ENCODE assay signal across 8 cellular contexts in genomic region chr9:36928670-36929349, GRCh38.
DNase-seq lines count a peak whose midpoint lies in the region; ATAC-seq and TF ChIP-seq lines count a peak whose summit lies in the region.

No MANE protein-coding gene starts in this region.

- intact Hi-C loops in adrenal gland (cut with DNase I), result no loop called here

- DNase-seq in activated CD4-positive, alpha-beta T cell treated with anti-CD3 and anti-CD28 coated beads for 48 hours, result peak; percentile 45
- no peak for DNase-seq in activated CD4-positive, alpha-beta T cell treated with anti-CD3 and anti-CD28 coated beads, Interleukin-2, amount 10 ng/mL, durations not matched to agents 7 days and 5 days
- DNase-seq in activated CD8-positive, alpha-beta T cell treated with anti-CD3 and anti-CD28 coated beads, Interleukin-2, amount 10 ng/mL, durations not matched to agents 7 days and 5 days, result no peak
- DNase-seq in osteoblast (ENCODE audit: insufficient read length, low spot score, missing footprints), result peak; percentile 89
- no peak for DNase-seq in SHP77 (lab: John Stamatoyannopoulos, UW)
- no peak for DNase-seq in adrenal gland
- no peak for DNase-seq in H9

- H2BK20ac ChIP-seq in H9 (ENCODE audit: low read depth, low read length, poor library complexity, severe bottlenecking), result no peak overlapping the region

- no peak overlapping the region for H4K5ac ChIP-seq in H9 (ENCODE audit: insufficient read length, low read depth, low read length)

- ATAC-seq in HG02981 (IDR thresholded peaks at IDR 0.05; ENCODE audit: unreplicated experiment), result peak; percentile 70
- ATAC-seq in activated CD8-positive, alpha-beta T cell treated with anti-CD3 and anti-CD28 coated beads, Interleukin-2, amount 10 ng/mL, durations not matched to agents 7 days and 5 days, result peak; percentile 44

- no peak overlapping the region for H3K4ac ChIP-seq in H9 (ENCODE audit: low read depth, low read length)

- no peaks in the 10 kb centered on the region for H3K9me3 Mint-ChIP-seq in activated CD4-positive, alpha-beta T cell treated with anti-CD3 and anti-CD28 coated beads, Interleukin-2, amount 10 ng/mL, durations not matched to agents 7 days and 5 days
- no peaks in the 10 kb centered on the region for H3K9me3 Mint-ChIP-seq in activated CD8-positive, alpha-beta T cell treated with anti-CD3 and anti-CD28 coated beads, Interleukin-2, amount 10 ng/mL, durations not matched to agents 7 days and 5 days (ENCODE audit: insufficient read depth)
- peaks cover 3 to 8% of the 10 kb centered on the region in 2 experiments; a peak in 2 of 5 replicates for H3K9me3 Mint-ChIP-seq in H9

- H4K91ac ChIP-seq in H9 (ENCODE audit: insufficient read length, low read depth, low read length), result no peak overlapping the region

- H3K27me3 ChIP-seq in osteoblast (ENCODE audit: insufficient read depth, low read length) (peaks cover 26% of the 10 kb centered on the region), adrenal gland (peaks cover 4% of the 10 kb centered on the region), H9 (ENCODE audit: insufficient read depth, low read length) (no peaks in the 10 kb centered on the region)

- peaks cover 24% of the 10 kb centered on the region for H3K4me1 Mint-ChIP-seq in activated CD4-positive, alpha-beta T cell treated with anti-CD3 and anti-CD28 coated beads, Interleukin-2, amount 10 ng/mL, durations not matched to agents 7 days and 5 days
- H3K4me1 Mint-ChIP-seq in activated CD8-positive, alpha-beta T cell treated with anti-CD3 and anti-CD28 coated beads, Interleukin-2, amount 10 ng/mL, durations not matched to agents 7 days and 5 days (ENCODE audit: low read depth), result peaks cover 23% of the 10 kb centered on the region
- peaks cover 0 to 2% of the 10 kb centered on the region in 2 experiments; a peak in 1 of 4 replicates for H3K4me1 Mint-ChIP-seq in H9

- POLR2A ChIA-PET in activated CD4-positive, alpha-beta T cell treated with anti-CD3 and anti-CD28 coated beads, Interleukin-2, amount 10 ng/mL, durations not matched to agents 7 days and 5 days (lab: Charles Lee), result no interaction called here
- POLR2A ChIA-PET in activated CD8-positive, alpha-beta T cell treated with anti-CD3 and anti-CD28 coated beads, Interleukin-2, amount 10 ng/mL, durations not matched to agents 7 days and 5 days (lab: Charles Lee), result no interaction called here

- no peak overlapping the region for H3K9ac ChIP-seq in H9 (ENCODE audit: extremely low read depth, insufficient read length, low read length)

- peak overlapping the region; percentile 58 for H3K4me2 ChIP-seq in osteoblast (ENCODE audit: insufficient read depth, low read length)
- no peak overlapping the region for H3K4me2 ChIP-seq in H9 (ENCODE audit: insufficient read depth, insufficient read length, low read length)

- CTCF ChIA-PET in activated CD4-positive, alpha-beta T cell treated with anti-CD3 and anti-CD28 coated beads, Interleukin-2, amount 10 ng/mL, durations not matched to agents 7 days and 5 days (lab: Charles Lee), result no interaction called here
- CTCF ChIA-PET in activated CD8-positive, alpha-beta T cell treated with anti-CD3 and anti-CD28 coated beads, Interleukin-2, amount 10 ng/mL, durations not matched to agents 7 days and 5 days (lab: Charles Lee), result no interaction called here

- H2BK5ac ChIP-seq in H9 (ENCODE audit: insufficient read length, low read length), result no peak overlapping the region

- no peak overlapping the region for H4K8ac ChIP-seq in H9 (replicated peaks; ENCODE audit: insufficient read length, low read depth, low read length)

- no peak overlapping the region for H3K14ac ChIP-seq in H9 (ENCODE audit: insufficient read depth, low read length)

- H3K79me2 ChIP-seq in osteoblast (ENCODE audit: insufficient read depth, low read length) (no peaks in the 10 kb centered on the region), H9 (ENCODE audit: insufficient read depth, low read length) (no peaks in the 10 kb centered on the region)

- no peaks in the 10 kb centered on the region for H3K79me1 ChIP-seq in H9 (ENCODE audit: insufficient read depth, low read depth, low read length, poor library complexity, severe bottlenecking)

- H3K4me1 ChIP-seq in osteoblast (ENCODE audit: insufficient read depth, low read length) (peaks cover 20% of the 10 kb centered on the region), adrenal gland (replicated peaks in 1 of 2) (no peaks in the 10 kb centered on the region), H9 (ENCODE audit: insufficient read depth, low read length) (no peaks in the 10 kb centered on the region; the same call in 1 of the 2 replicates)

- H2AFZ ChIP-seq in osteoblast (ENCODE audit: low read length) (no peak overlapping the region), H9 (ENCODE audit: low read length) (no peak overlapping the region)

- no peaks in the 10 kb centered on the region for H3K36me3 Mint-ChIP-seq in activated CD4-positive, alpha-beta T cell treated with anti-CD3 and anti-CD28 coated beads, Interleukin-2, amount 10 ng/mL, durations not matched to agents 7 days and 5 days (ENCODE audit: low read depth)
- H3K36me3 Mint-ChIP-seq in activated CD8-positive, alpha-beta T cell treated with anti-CD3 and anti-CD28 coated beads, Interleukin-2, amount 10 ng/mL, durations not matched to agents 7 days and 5 days (ENCODE audit: low read depth), result no peaks in the 10 kb centered on the region
- H3K36me3 Mint-ChIP-seq in H9 (ENCODE audit: insufficient read depth in 1 of 3, low read depth in 3 of 3), result peaks cover 0 to 3% (median 0%) of the 10 kb centered on the region in 3 experiments; a peak in 1 of 7 replicates

- peaks cover 2% of the 10 kb centered on the region for H3K9me3 ChIP-seq in osteoblast (ENCODE audit: low read depth, low read length)
- H3K9me3 ChIP-seq in adrenal gland (replicated peaks in 1 of 3), result no peaks in the 10 kb centered on the region
- H3K9me3 ChIP-seq in H9 (ENCODE audit: control insufficient read depth, low read depth, low read length), result no peaks in the 10 kb centered on the region

- H3K27ac Mint-ChIP-seq in activated CD4-positive, alpha-beta T cell treated with anti-CD3 and anti-CD28 coated beads, Interleukin-2, amount 10 ng/mL, durations not matched to agents 7 days and 5 days, result no peak overlapping the region
- no peak overlapping the region for H3K27ac Mint-ChIP-seq in activated CD8-positive, alpha-beta T cell treated with anti-CD3 and anti-CD28 coated beads, Interleukin-2, amount 10 ng/mL, durations not matched to agents 7 days and 5 days
- no peak overlapping the region for H3K27ac Mint-ChIP-seq in H9

- H3K36me3 ChIP-seq in osteoblast (ENCODE audit: insufficient read depth, low read length) (no peaks in the 10 kb centered on the region), adrenal gland (replicated peaks in 1 of 2) (no peaks in the 10 kb centered on the region)

- H3K4me3 Mint-ChIP-seq in activated CD4-positive, alpha-beta T cell treated with anti-CD3 and anti-CD28 coated beads, Interleukin-2, amount 10 ng/mL, durations not matched to agents 7 days and 5 days, result no peak overlapping the region
- H3K4me3 Mint-ChIP-seq in activated CD8-positive, alpha-beta T cell treated with anti-CD3 and anti-CD28 coated beads, Interleukin-2, amount 10 ng/mL, durations not matched to agents 7 days and 5 days, result no peak overlapping the region
- H3K4me3 Mint-ChIP-seq in H9, result no peak overlapping the region

- TF ChIP-seq CTCF in osteoblast (IDR thresholded peaks at IDR 0.05; ENCODE audit: extremely low read depth, low read depth, low read length) (no peak), adrenal gland (IDR thresholded peaks at IDR 0.05) (no peak), H9 (conservative IDR thresholded peaks at IDR 0.05) (no peak)

- no peak overlapping the region for H2BK120ac ChIP-seq in H9 (ENCODE audit: low read depth, low read length, poor library complexity, severe bottlenecking)

- no peaks in the 10 kb centered on the region for H3K23me2 ChIP-seq in H9 (ENCODE audit: insufficient read length, low read depth, low read length, poor library complexity, severe bottlenecking)

- H2BK15ac ChIP-seq in H9 (ENCODE audit: low read depth, low read length), result no peak overlapping the region

- no peaks in the 10 kb centered on the region for H3K27me3 Mint-ChIP-seq in activated CD4-positive, alpha-beta T cell treated with anti-CD3 and anti-CD28 coated beads, Interleukin-2, amount 10 ng/mL, durations not matched to agents 7 days and 5 days
- peaks cover 6% of the 10 kb centered on the region for H3K27me3 Mint-ChIP-seq in activated CD8-positive, alpha-beta T cell treated with anti-CD3 and anti-CD28 coated beads, Interleukin-2, amount 10 ng/mL, durations not matched to agents 7 days and 5 days (ENCODE audit: low read depth)
- H3K27me3 Mint-ChIP-seq in H9 (ENCODE audit: low read depth), result peaks cover 5% of the 10 kb centered on the region

- H4K20me1 ChIP-seq in osteoblast (ENCODE audit: insufficient read depth, low read length), result peaks cover 3% of the 10 kb centered on the region
- H4K20me1 ChIP-seq in H9 (ENCODE audit: control insufficient read depth, insufficient read depth, insufficient read length), result no peaks in the 10 kb centered on the region

- H3K23ac ChIP-seq in H9 (ENCODE audit: insufficient read length, low read depth, low read length), result no peak overlapping the region

- 28 to 44% (median 33%) methylated on average over 3 of the region's 3 CpGs for WGBS in adrenal gland, 4 donors
- WGBS in H9 (ENCODE audit: extremely low coverage, insufficient read length, low lambda C conversion rate), result no CpG with 5 or more reads among the region's 3 CpGs

- H3K4me3 ChIP-seq in osteoblast (ENCODE audit: insufficient read depth, low read length), result no peak overlapping the region
- H3K4me3 ChIP-seq in adrenal gland, result no peak overlapping the region

- no peak overlapping the region for H3K56ac ChIP-seq in H9 (ENCODE audit: insufficient read length, low read depth, low read length)

- H3K27ac ChIP-seq in osteoblast (ENCODE audit: low read depth, low read length), result no peak overlapping the region
- no peak overlapping the region for H3K27ac ChIP-seq in adrenal gland
- H3K27ac ChIP-seq in H9 (ENCODE audit: insufficient read length, low read depth, low read length), result no peak overlapping the region

- H3K18ac ChIP-seq in H9 (ENCODE audit: insufficient read length, low read depth, low read length), result no peak overlapping the region

- H3T11ph ChIP-seq in H9 (ENCODE audit: low read length), result no peak overlapping the region

- no peak for TF ChIP-seq POLR2A in adrenal gland (IDR thresholded peaks at IDR 0.05)

- H2AK5ac ChIP-seq in H9 (ENCODE audit: insufficient read length, low read length), result no peak overlapping the region

- H2BK12ac ChIP-seq in H9 (ENCODE audit: insufficient read length, low read depth, low read length), result no peak overlapping the region

Comparison
In these comparisons a context has a peak if more than half of its experiments do, and no peak if none do; other contexts are left out.
1. DNase-seq: peak in activated CD4-positive, alpha-beta T cell treated with anti-CD3 and anti-CD28 coated beads for 48 hours (single experiment) and osteoblast (single experiment); none in activated CD4-positive, alpha-beta T cell treated with anti-CD3 and anti-CD28 coated beads, Interleukin-2, amount 10 ng/mL, durations not matched to agents 7 days and 5 days (single experiment), activated CD8-positive, alpha-beta T cell treated with anti-CD3 and anti-CD28 coated beads, Interleukin-2, amount 10 ng/mL, durations not matched to agents 7 days and 5 days (single experiment), SHP77 (0 of 2), adrenal gland (0 of 7) and H9 (single experiment).